Comparison of ENCODE assay signal across 20 cellular contexts in genomic region chr7:12954374-12954773, GRCh38.
"Had no signal": no experiment of that assay in that cellular context is flagged by ENCODE, and none has a peak within 500 bp of the region (broad histone marks: within the 10 kb centered on the region; RNA-seq: fewer than 3 reads in every experiment).

No MANE protein-coding gene starts in this region.

- DNase-seq: MG63, NCI-H1092, NCI-H1105 treated with DMSO at 0.1 percent for 48 hours, NCI-H1417 treated with DMSO at 0.1 percent for 48 hours, NCI-H146, NCI-H1694 treated with DMSO at 0.1 percent for 48 hours, NCI-H1930, NCI-H2081, NCI-H2107, NCI-H2227 treated with DMSO at 0.1 percent for 48 hours, NCI-H524, NCI-H69, NCI-H774, Right ventricle myocardium superior, RPMI8226, SIG-M5, SK-N-SH, SW 1271 had no signal

- H3K9ac ChIP-seq: SK-N-SH had no signal

- H3K4me3 ChIP-seq: MG63, SJSA1 had no signal

- H3K4me2 ChIP-seq: SK-N-SH had no signal

- H3K4me1 ChIP-seq: SJSA1 had no signal

- H3K27ac ChIP-seq: HL-60, SJSA1 had no signal

- H3K27me3 ChIP-seq: MG63, SJSA1 had no signal

- H3K36me3 ChIP-seq: MG63, SJSA1 had no signal

- H3K9me3 ChIP-seq: SJSA1, SK-N-SH had no signal
